ENCODE assay signal across 1 cellular context in genomic region chr2:22056621-22057132, GRCh38.
TF ChIP-seq lines count a peak whose summit lies in the region.

No MANE protein-coding gene starts in this region.

TF ChIP-seq in HepG2, 621 proteins besides CTCF, POLR2A, EP300 and RAD21 (continued from another document and continues in another):
- TF ChIP-seq ZBTB10 (CRISPR knock-in tag; IDR thresholded peaks at IDR 0.05; ENCODE audit: borderline replicate concordance) (peak; percentile 20; the same call in 1 of the 2 replicates), GATA4 (IDR thresholded peaks at IDR 0.05; ENCODE audit: borderline replicate concordance, low read depth) (0 out of 2 replicates have a peak, but pooled peaks have one; percentile 23), JUNB (CRISPR knock-in tag; IDR thresholded peaks at IDR 0.05; ENCODE audit: borderline replicate concordance) (peak; percentile 10; the same call in 1 of the 2 replicates), ZBTB21 (CRISPR knock-in tag; IDR thresholded peaks at IDR 0.05) (no peak), MIXL1 (CRISPR knock-in tag; IDR thresholded peaks at IDR 0.05) (0 out of 2 replicates have a peak, but pooled peaks have one; percentile 4), FOSL1 (CRISPR knock-in tag; IDR thresholded peaks at IDR 0.05; ENCODE audit: borderline replicate concordance) (peak; percentile 60; the same call in 1 of the 2 replicates), JUND (CRISPR knock-in tag; IDR thresholded peaks at IDR 0.05) (0 out of 2 replicates have a peak, but pooled peaks have one; percentile 46), HNF4G (IDR thresholded peaks at IDR 0.05; ENCODE audit: borderline replicate concordance, low read depth, low read length) (0 out of 2 replicates have a peak, but pooled peaks have one; percentile 1), HNF4G (CRISPR knock-in tag; IDR thresholded peaks at IDR 0.05; ENCODE audit: borderline replicate concordance, low read depth) (no peak), NR2F2 (IDR thresholded peaks at IDR 0.05; ENCODE audit: borderline replicate concordance, low read depth) (0 out of 2 replicates have a peak, but pooled peaks have one; percentile 12), ZNF816 (CRISPR knock-in tag; IDR thresholded peaks at IDR 0.05; ENCODE audit: borderline replicate concordance) (peak; percentile 100), HDAC1 (CRISPR knock-in tag; IDR thresholded peaks at IDR 0.05) (no peak), ZNF124 (CRISPR knock-in tag; IDR thresholded peaks at IDR 0.05) (0 out of 2 replicates have a peak, but pooled peaks have one; percentile 35), MXD3 (CRISPR knock-in tag; IDR thresholded peaks at IDR 0.05) (no peak), ZNF678 (CRISPR knock-in tag; IDR thresholded peaks at IDR 0.05) (no peak), ZBTB7B (CRISPR knock-in tag; IDR thresholded peaks at IDR 0.05) (peak; percentile 33; the same call in 1 of the 2 replicates), MXD4 (CRISPR knock-in tag; IDR thresholded peaks at IDR 0.05) (no peak), ATF3 (CRISPR knock-in tag; IDR thresholded peaks at IDR 0.05) (peak; percentile 54; the same call in 1 of the 2 replicates), ZNF12 (CRISPR knock-in tag; IDR thresholded peaks at IDR 0.05) (0 out of 2 replicates have a peak, but pooled peaks have one; percentile 5), ZNF574 (CRISPR knock-in tag; IDR thresholded peaks at IDR 0.05) (no peak), ZFP1 (CRISPR knock-in tag; IDR thresholded peaks at IDR 0.05) (no peak), KAT8 (CRISPR knock-in tag; IDR thresholded peaks at IDR 0.05) (no peak), HMGXB3 (CRISPR knock-in tag; IDR thresholded peaks at IDR 0.05; ENCODE audit: borderline replicate concordance) (no peak), ZNF777 (CRISPR knock-in tag; IDR thresholded peaks at IDR 0.05) (no peak), ZNF747 (CRISPR knock-in tag; IDR thresholded peaks at IDR 0.05; ENCODE audit: borderline replicate concordance) (0 out of 2 replicates have a peak, but pooled peaks have one; percentile 17), NFRKB (IDR thresholded peaks at IDR 0.05) (no peak), SAP130 (CRISPR knock-in tag; IDR thresholded peaks at IDR 0.05; ENCODE audit: low read depth) (no peak), ZNF7 (CRISPR knock-in tag; IDR thresholded peaks at IDR 0.05) (0 out of 2 replicates have a peak, but pooled peaks have one; percentile 27), KAT7 (CRISPR knock-in tag; IDR thresholded peaks at IDR 0.05; ENCODE audit: borderline replicate concordance) (peak; percentile 62; the same call in 1 of the 2 replicates), ZNF609 (CRISPR knock-in tag; IDR thresholded peaks at IDR 0.05; ENCODE audit: borderline replicate concordance) (no peak), ZNF580 (CRISPR knock-in tag; IDR thresholded peaks at IDR 0.05; ENCODE audit: borderline replicate concordance, low read depth) (no peak; the same call in 1 of the 2 replicates), TOE1 (CRISPR knock-in tag; IDR thresholded peaks at IDR 0.05) (no peak), HNF1A (IDR thresholded peaks at IDR 0.05; ENCODE audit: low read depth) (peak; percentile 35; the same call in 1 of the 2 replicates), HNF1A (CRISPR knock-in tag; IDR thresholded peaks at IDR 0.05; ENCODE audit: borderline replicate concordance) (no peak), ZNF24 (IDR thresholded peaks at IDR 0.05) (no peak), THAP11 (CRISPR knock-in tag; IDR thresholded peaks at IDR 0.05) (0 out of 2 replicates have a peak, but pooled peaks have one; percentile 18), ZNF784 (CRISPR knock-in tag; IDR thresholded peaks at IDR 0.05; ENCODE audit: borderline replicate concordance) (no peak)
